ENCODE assay signal across 8 cellular contexts in genomic region chr17:35089846-35090193, GRCh38. TPM values are rescaled to one million over a fixed set of nuclear protein-coding genes. Genes with fewer than 3 reads are reported as not detected.
DNase-seq lines count a peak whose midpoint lies in the region; ATAC-seq, FAIRE-seq and TF ChIP-seq lines count a peak whose summit lies in the region.

No MANE protein-coding gene starts in this region.

- TF ChIP-seq CTCF in A549 (IDR thresholded peaks at IDR 0.05) (no peak), gastroesophageal sphincter (IDR thresholded peaks at IDR 0.05) (no peak)

- H3K23ac ChIP-seq in trophoblast cell (ENCODE audit: low read length), result no peak overlapping the region

- H3K9ac ChIP-seq in trophoblast cell (ENCODE audit: low read length), result no peak overlapping the region

- ATAC-seq in A549, result peak; percentile 60 to 70
- ATAC-seq in GM19324 (IDR thresholded peaks at IDR 0.05; ENCODE audit: low FRiP score, unreplicated experiment), result peak; percentile 6
- peak; percentile 16 for ATAC-seq in gastroesophageal sphincter

- POLR2A ChIA-PET in A549 (lab: Yijun Ruan, JAX), result interaction anchor here (0.8 to 1.4 kb wide), 10 partner anchors 8 to 153 kb away, joined by 3 to 17 read pairs (median 4); partner anchors contain the start of genes LIG3, RAD51D, RFFL and SLFN5

- FAIRE-seq in A549 (lab: Jason Lieb, UNC), result peak; percentile 74

- H3K79me1 ChIP-seq in trophoblast cell (ENCODE audit: low read length), result peaks cover 10% of the 10 kb centered on the region

- H3K4me3 ChIP-seq in A549 (peak overlapping the region; percentile 90), gastroesophageal sphincter (peak overlapping the region in 1 of 2 donors; percentile 99), trophoblast cell (ENCODE audit: low read depth, low read length) (no peak overlapping the region)

- H3K4me2 ChIP-seq in A549 (peak overlapping the region; percentile 87), trophoblast cell (ENCODE audit: low read length) (peak overlapping the region; percentile 65)

- no peak overlapping the region for H3K14ac ChIP-seq in trophoblast cell (ENCODE audit: low read length)

- H4K8ac ChIP-seq in trophoblast cell (ENCODE audit: low read depth, low read length), result peak overlapping the region; percentile 49

- peak overlapping the region; percentile 96 for H3K27ac ChIP-seq in A549
- H3K27ac ChIP-seq in gastroesophageal sphincter, result peak overlapping the region in 3 of 4 donors; percentile 87 to 94 (median 89)
- H3K27ac ChIP-seq in trophoblast cell (ENCODE audit: low read depth, low read length), result peak overlapping the region; percentile 30

- peak overlapping the region; percentile 20 for H4K91ac ChIP-seq in trophoblast cell (ENCODE audit: low read depth, low read length)

- H4K12ac ChIP-seq in trophoblast cell (ENCODE audit: low read depth, low read length), result no peak overlapping the region

- no peak for TF ChIP-seq RAD21 in A549 (conservative IDR thresholded peaks at IDR 0.05 in 1 of 2, IDR thresholded peaks at IDR 0.05 in 1 of 2)

- H3K9me3 ChIP-seq in A549 (no peaks in the 10 kb centered on the region), gastroesophageal sphincter (no peaks in the 10 kb centered on the region), trophoblast cell (ENCODE audit: insufficient read depth, low read depth, low read length) (no peaks in the 10 kb centered on the region)

- CTCF ChIA-PET in A549 (lab: Yijun Ruan, JAX), result interaction anchor here (0.6 to 4.9 kb wide), 39 partner anchors 10 to 495 kb away, joined by 3 to 60 read pairs (median 8); partner anchors contain the start of genes FNDC8, LIG3, RAD51D and RFFL

- no peak overlapping the region for H3K18ac ChIP-seq in trophoblast cell (ENCODE audit: low read length)

- no peak overlapping the region for H2BK12ac ChIP-seq in trophoblast cell (ENCODE audit: low read length)

- H3K4me1 ChIP-seq in A549, result peaks cover 38% of the 10 kb centered on the region
- peaks cover 0 to 25% (median 5%) of the 10 kb centered on the region in 3 donors for H3K4me1 ChIP-seq in gastroesophageal sphincter
- H3K4me1 ChIP-seq in trophoblast cell (ENCODE audit: control insufficient read depth in 1 of 2, insufficient read depth in 2 of 2, low read length in 2 of 2), result peaks cover 3 to 11% of the 10 kb centered on the region in 2 experiments

- WGBS in A549 (ENCODE audit: missing lambda C conversion rate), result 82% methylated on average over 10 of the region's 10 CpGs
- 60 to 83% methylated on average over 1 to 8 of the region's 10 CpGs for WGBS in gastroesophageal sphincter (ENCODE audit: low coverage in 1 of 2), 2 donors
- WGBS in trophoblast cell (ENCODE audit: extremely low coverage, insufficient coverage, insufficient read length), result no CpG with 5 or more reads among the region's 10 CpGs

- TF ChIP-seq EP300 in A549 (IDR thresholded peaks at IDR 0.05) (no peak), gastroesophageal sphincter (IDR thresholded peaks at IDR 0.05) (no peak)

- no peak overlapping the region for H2BK120ac ChIP-seq in trophoblast cell (ENCODE audit: insufficient read depth, low read length, poor library complexity)

- H3K27me3 ChIP-seq in gastroesophageal sphincter (no peaks in the 10 kb centered on the region), trophoblast cell (ENCODE audit: insufficient read depth, low read length) (no peaks in the 10 kb centered on the region)

- no peak overlapping the region for H2BK5ac ChIP-seq in trophoblast cell (ENCODE audit: low read depth, low read length, poor library complexity)

- H3K36me3 ChIP-seq in gastroesophageal sphincter, result no peaks in the 10 kb centered on the region
- H3K36me3 ChIP-seq in trophoblast cell (ENCODE audit: control insufficient read depth in 1 of 2, insufficient read depth in 2 of 2, low read length in 2 of 2), result no peaks in the 10 kb centered on the region

- no peak overlapping the region for H2AK5ac ChIP-seq in trophoblast cell (ENCODE audit: low read length)

- peak; percentile 61 to 74 for DNase-seq in A549 (ENCODE audit: low read depth in 1 of 2, low spot score in 1 of 2)
- peak; percentile 49 for DNase-seq in LoVo (ENCODE audit: low spot score)
- peak; percentile 69 for DNase-seq in activated CD8-positive, alpha-beta memory T cell treated with anti-CD3 and anti-CD28 coated beads, Interleukin-2, amount 50 U/mL, for 48 hours
- peak in 1 of 2 donors; percentile 63 for DNase-seq in trophoblast cell
- DNase-seq in T-helper 9 cell, result no peak
- no peak for DNase-seq in cerebellum (ENCODE audit: low spot score)

- peak overlapping the region; percentile 13 for H2AFZ ChIP-seq in trophoblast cell (ENCODE audit: insufficient read depth, low read length, poor library complexity)

- TF ChIP-seq POLR2A in A549 (IDR thresholded peaks at IDR 0.05; ENCODE audit: low read length) (no peak), gastroesophageal sphincter (IDR thresholded peaks at IDR 0.05) (no peak)

- H3K4ac ChIP-seq in trophoblast cell (ENCODE audit: low read depth, low read length), result no peak overlapping the region

- H3K79me2 ChIP-seq in trophoblast cell (ENCODE audit: control insufficient read depth, insufficient read depth, low read length, poor library complexity), result peaks cover 4% of the 10 kb centered on the region

TF ChIP-seq in A549, 52 proteins besides CTCF, POLR2A, EP300 and RAD21:
- TF ChIP-seq MAFK (IDR thresholded peaks at IDR 0.05; ENCODE audit: partially characterized antibody), result peak; percentile 81
- no peak for TF ChIP-seq PHF8 (IDR thresholded peaks at IDR 0.05; ENCODE audit: borderline replicate concordance, low read depth)
- TF ChIP-seq GATA3 (IDR thresholded peaks at IDR 0.05; ENCODE audit: borderline replicate concordance), result no peak

RNA-seq across cellular contexts. Expression of gene RFFL, which starts 26.3 kb away (rescaled TPM):
- polyA plus RNA-seq in A549 (2011; rRNA removed) (35.5 and 49.4 TPM in 2 replicates), A549 (2017; fragmentation: RNase III; extraction: RNeasy Plus Mini Kit Qiagen cat#74134 plus additional on column Dnase treatment) (22.7 to 27.0 TPM (median 23.2 TPM) in 3 replicates)
- polyA plus RNA-seq in A549 (2012; cell fraction: cytosol; rRNA removed), result 21.0 and 26.9 TPM in 2 replicates
- 23.1 and 27.0 TPM in 2 replicates for polyA plus RNA-seq in A549 (2012; cell fraction: nucleus; rRNA removed)
- 130 and 160 TPM in 2 replicates for polyA minus RNA-seq in A549 (2011; rRNA and poly(A)+ RNA removed)
- total RNA-seq in gastroesophageal sphincter (10 to 100 TPM; 16.7 to 43.8 (median 30.8) TPM), cerebellum (6.7 TPM)
- 6.5 and 7.2 TPM in 2 replicates for polyA plus RNA-seq in trophoblast cell (2013)

RNA-seq across cellular contexts. Expression of gene RAD51D, which starts 29.8 kb away (rescaled TPM):
- polyA plus RNA-seq in A549 (2011; rRNA removed) (18.4 and 21.0 TPM in 2 replicates), A549 (2017; fragmentation: RNase III; extraction: RNeasy Plus Mini Kit Qiagen cat#74134 plus additional on column Dnase treatment) (17.7 to 23.8 TPM (median 20.1 TPM) in 3 replicates)
- 16.9 and 20.4 TPM in 2 replicates for polyA plus RNA-seq in A549 (2012; cell fraction: cytosol; rRNA removed)
- polyA plus RNA-seq in A549 (2012; cell fraction: nucleus; rRNA removed), result 19.9 and 28.5 TPM in 2 replicates
- polyA minus RNA-seq in A549 (2011; rRNA and poly(A)+ RNA removed), result 22.1 and 24.9 TPM in 2 replicates
- total RNA-seq in gastroesophageal sphincter (10 to 100 TPM in 2 of 4 donors, 1 to 10 TPM in 2; 5.1 to 11.1 (median 9.1) TPM), cerebellum (5.0 TPM)
- polyA plus RNA-seq in trophoblast cell (2013), result 5.0 and 5.4 TPM in 2 replicates

RNA-seq across cellular contexts. Expression of gene FNDC8, which starts 31.6 kb away (rescaled TPM):
- polyA plus RNA-seq in A549 (2011; rRNA removed), result not detected in 2 replicates
- 0.03 TPM in 2 replicates for polyA plus RNA-seq in A549 (2012; cell fraction: cytosol; rRNA removed)
- 0.21 TPM in 1 of 2 replicates, not detected in the other for polyA plus RNA-seq in A549 (2012; cell fraction: nucleus; rRNA removed)
- polyA plus RNA-seq in A549 (2017; fragmentation: RNase III; extraction: RNeasy Plus Mini Kit Qiagen cat#74134 plus additional on column Dnase treatment), result not detected in 3 replicates
- not detected in 2 replicates for polyA minus RNA-seq in A549 (2011; rRNA and poly(A)+ RNA removed)
- not detected for total RNA-seq in gastroesophageal sphincter
- not detected in 2 replicates for polyA plus RNA-seq in trophoblast cell (2013)
- total RNA-seq in cerebellum, result not detected

RNA-seq across cellular contexts. Expression of gene NLE1, which starts 52.3 kb away (rescaled TPM):
- polyA plus RNA-seq in A549 (2011; rRNA removed) (19.3 and 20.9 TPM in 2 replicates), A549 (2017; fragmentation: RNase III; extraction: RNeasy Plus Mini Kit Qiagen cat#74134 plus additional on column Dnase treatment) (29.7 to 31.8 TPM (median 30.0 TPM) in 3 replicates)
- 44.5 and 55.6 TPM in 2 replicates for polyA plus RNA-seq in A549 (2012; cell fraction: cytosol; rRNA removed)
- polyA plus RNA-seq in A549 (2012; cell fraction: nucleus; rRNA removed), result 80.6 and 99.9 TPM in 2 replicates
- polyA minus RNA-seq in A549 (2011; rRNA and poly(A)+ RNA removed), result 38.6 and 41.0 TPM in 2 replicates
- total RNA-seq in gastroesophageal sphincter (10 to 100 TPM in 2 of 4 donors, 1 to 10 TPM in 2; 7.6 to 12.3 (median 9.3) TPM), cerebellum (14.2 TPM)
- polyA plus RNA-seq in trophoblast cell (2013), result 5.6 and 5.9 TPM in 2 replicates

RNA-seq across cellular contexts. Expression of gene UNC45B, which starts 57.8 kb away (rescaled TPM):
- not detected in 2 replicates for polyA plus RNA-seq in A549 (2011; rRNA removed)
- not detected in 2 replicates for polyA plus RNA-seq in A549 (2012; cell fraction: cytosol; rRNA removed)
- polyA plus RNA-seq in A549 (2012; cell fraction: nucleus; rRNA removed), result not detected in 2 replicates
- polyA plus RNA-seq in A549 (2017; fragmentation: RNase III; extraction: RNeasy Plus Mini Kit Qiagen cat#74134 plus additional on column Dnase treatment), result not detected in 3 replicates
- not detected in 2 replicates for polyA minus RNA-seq in A549 (2011; rRNA and poly(A)+ RNA removed)
- total RNA-seq in gastroesophageal sphincter, result under 1 TPM in 3 of 4 donors, not detected in 1; 0.05 to 0.31 (median 0.13) TPM
- 0.05 and 0.11 TPM in 2 replicates for polyA plus RNA-seq in trophoblast cell (2013)
- not detected for total RNA-seq in cerebellum

Comparison
In these comparisons a context has a peak if more than half of its experiments do, and no peak if none do; other contexts are left out.
1. ATAC-seq: peak in every context shown above with its lines; median percentile 65 in A549; 16 in gastroesophageal sphincter; 6 in GM19324.
2. DNase-seq: peak in A549 (2 of 2), LoVo (single experiment) and activated CD8-positive, alpha-beta memory T cell treated with anti-CD3 and anti-CD28 coated beads, Interleukin-2, amount 50 U/mL, for 48 hours (single experiment); none in T-helper 9 cell (single experiment) and cerebellum (single experiment).
3. H3K27ac ChIP-seq: peak in every context shown above with its lines; median percentile 96 in A549; 89 in gastroesophageal sphincter; 30 in trophoblast cell.